In the genomic region with DNA sequence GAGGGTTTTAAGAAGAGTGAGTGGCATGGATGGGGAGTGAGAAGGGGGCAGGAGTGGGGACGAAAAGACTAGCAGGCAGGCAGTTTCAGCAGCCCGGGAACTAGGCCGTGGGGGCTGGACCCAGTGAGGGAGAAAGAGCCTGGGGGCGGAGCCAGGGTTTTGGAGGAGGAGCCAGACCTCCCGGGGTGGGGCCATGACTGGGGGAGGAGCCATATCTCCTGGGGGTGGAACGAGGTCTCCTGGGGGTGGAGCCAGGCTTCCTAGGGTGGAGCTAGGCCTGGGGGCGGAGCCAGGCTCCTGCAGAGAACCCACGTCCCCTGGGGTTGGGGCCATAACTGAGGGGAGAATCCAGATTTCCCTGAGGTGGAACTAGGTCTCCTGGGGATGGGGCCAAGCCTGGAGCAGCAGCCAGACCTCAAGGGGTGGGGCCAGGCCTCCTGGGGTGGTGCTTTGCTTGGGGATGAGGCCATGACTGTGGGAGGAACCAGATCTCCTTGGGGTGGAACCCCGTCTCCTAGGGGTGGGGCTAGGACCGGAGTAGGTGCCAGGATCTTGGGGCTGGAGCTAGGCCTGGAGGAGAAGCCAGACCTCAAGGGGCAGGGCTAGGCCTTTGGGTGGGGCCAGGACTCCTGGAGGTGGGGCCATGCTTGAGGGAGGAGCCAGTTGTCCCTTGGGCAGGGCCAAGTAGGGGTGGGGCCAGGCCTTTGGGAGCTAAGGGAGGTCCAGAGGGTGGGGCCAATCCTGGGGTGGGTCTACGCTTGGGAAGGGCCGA, we compare ENCODE assay signal across 11 cellular contexts. TPM values are rescaled to one million over a fixed set of nuclear protein-coding genes. Genes with fewer than 3 reads are reported as not detected.
DNase-seq lines count a peak whose midpoint lies in the region; ATAC-seq and TF ChIP-seq lines count a peak whose summit lies in the region.
"Had no signal": no experiment of that assay in that cellular context is flagged by ENCODE, and none has a peak within 500 bp of the region (broad histone marks: within the 10 kb centered on the region; RNA-seq: fewer than 3 reads in every experiment).

No MANE protein-coding gene starts in this region.

- no peak for TF ChIP-seq CTCF in nephron progenitor cell (IDR thresholded peaks at IDR 0.05)

- H3K36me3 Mint-ChIP-seq in activated T-helper 17 cell treated with anti-CD3 and anti-CD28 coated beads, Interleukin-2, amount 50 U/mL, for 72 hours (ENCODE audit: low read depth): no peaks in the 10 kb centered on the region
- no peaks in the 10 kb centered on the region for H3K36me3 Mint-ChIP-seq in natural killer cell treated with Interleukin-12 subunit alpha and Interleukin-12 subunit beta and Interleukin-15 and Interleukin-18, amount 100 ng/mL, for 72 hours
- H3K36me3 Mint-ChIP-seq in nephron progenitor cell (ENCODE audit: low read depth): no peaks in the 10 kb centered on the region
- H3K36me3 Mint-ChIP-seq: naive thymus-derived CD8-positive, alpha-beta T cell had no signal

- no peak overlapping the region for H3K27ac Mint-ChIP-seq in activated T-helper 17 cell treated with anti-CD3 and anti-CD28 coated beads, Interleukin-2, amount 50 U/mL, for 72 hours
- no peak overlapping the region for H3K27ac Mint-ChIP-seq in natural killer cell treated with Interleukin-12 subunit alpha and Interleukin-12 subunit beta and Interleukin-15 and Interleukin-18, amount 100 ng/mL, for 72 hours
- no peak overlapping the region for H3K27ac Mint-ChIP-seq in nephron progenitor cell
- H3K27ac Mint-ChIP-seq: dendritic cell treated with granulocyte-macrophage colony-stimulating factor and Interleukin-4, amounts not matched to agents 40 ng/mL and 50 ng/mL, for 4 days had no signal

- H3K4me3 Mint-ChIP-seq in activated T-helper 17 cell treated with anti-CD3 and anti-CD28 coated beads, Interleukin-2, amount 50 U/mL, for 72 hours: no peak overlapping the region
- no peak overlapping the region for H3K4me3 Mint-ChIP-seq in natural killer cell treated with Interleukin-12 subunit alpha and Interleukin-12 subunit beta and Interleukin-15 and Interleukin-18, amount 100 ng/mL, for 72 hours
- H3K4me3 Mint-ChIP-seq in nephron progenitor cell: no peak overlapping the region
- H3K4me3 Mint-ChIP-seq: dendritic cell treated with granulocyte-macrophage colony-stimulating factor and Interleukin-4, amounts not matched to agents 40 ng/mL and 50 ng/mL, for 4 days had no signal

- peaks cover 13% of the 10 kb centered on the region for H3K4me1 Mint-ChIP-seq in activated T-helper 17 cell treated with anti-CD3 and anti-CD28 coated beads, Interleukin-2, amount 50 U/mL, for 72 hours
- H3K4me1 Mint-ChIP-seq in natural killer cell treated with Interleukin-12 subunit alpha and Interleukin-12 subunit beta and Interleukin-15 and Interleukin-18, amount 100 ng/mL, for 72 hours (ENCODE audit: low read depth in 2 of 2): peaks cover 0 to 17% of the 10 kb centered on the region in 2 donors
- H3K4me1 Mint-ChIP-seq in nephron progenitor cell: peaks cover 24% of the 10 kb centered on the region

- H3K9me3 Mint-ChIP-seq in activated T-helper 17 cell treated with anti-CD3 and anti-CD28 coated beads, Interleukin-2, amount 50 U/mL, for 72 hours: peaks cover 7% of the 10 kb centered on the region
- H3K9me3 Mint-ChIP-seq in natural killer cell treated with Interleukin-12 subunit alpha and Interleukin-12 subunit beta and Interleukin-15 and Interleukin-18, amount 100 ng/mL, for 72 hours: peaks cover 11% of the 10 kb centered on the region
- no peaks in the 10 kb centered on the region for H3K9me3 Mint-ChIP-seq in nephron progenitor cell

- DNase-seq in DMS153 (lab: John Stamatoyannopoulos, UW) (peak; percentile 86), NCI-H748 treated with DMSO at 0.1 percent for 48 hours (lab: John Stamatoyannopoulos, UW) (no peak), nephron progenitor cell (no peak)
- peak; percentile 18 for DNase-seq in Jurkat, Clone E6-1 (ENCODE audit: low read depth, low spot score)
- DNase-seq in natural killer cell treated with Interleukin-12 subunit alpha and Interleukin-12 subunit beta and Interleukin-15 and Interleukin-18, amount 100 ng/mL, for 72 hours (ENCODE audit: low spot score): no peak

- ATAC-seq in activated T-helper 17 cell treated with anti-CD3 and anti-CD28 coated beads, Interleukin-2, amount 50 U/mL, for 72 hours (replicated peaks): peak; percentile 63
- ATAC-seq in natural killer cell treated with Interleukin-12 subunit alpha and Interleukin-12 subunit beta and Interleukin-15 and Interleukin-18, amount 100 ng/mL, for 72 hours: peak; percentile 57 to 80
- ATAC-seq in GM18519 (IDR thresholded peaks at IDR 0.05; ENCODE audit: low FRiP score, unreplicated experiment): no peak
- no peak for ATAC-seq in GM18873 (IDR thresholded peaks at IDR 0.05; ENCODE audit: low FRiP score, unreplicated experiment)
- ATAC-seq: naive thymus-derived CD8-positive, alpha-beta T cell had no signal

- no peak overlapping the region for H3K4me3 ChIP-seq in Jurkat, Clone E6-1 (ENCODE audit: low read length)
- H3K4me3 ChIP-seq: thoracic aorta had no signal

- peaks cover 9% of the 10 kb centered on the region for H3K27me3 Mint-ChIP-seq in activated T-helper 17 cell treated with anti-CD3 and anti-CD28 coated beads, Interleukin-2, amount 50 U/mL, for 72 hours
- peaks cover 13 to 15% of the 10 kb centered on the region in 2 donors for H3K27me3 Mint-ChIP-seq in natural killer cell treated with Interleukin-12 subunit alpha and Interleukin-12 subunit beta and Interleukin-15 and Interleukin-18, amount 100 ng/mL, for 72 hours
- peaks cover 18% of the 10 kb centered on the region for H3K27me3 Mint-ChIP-seq in nephron progenitor cell (ENCODE audit: low read depth, poor library complexity)

RNA-seq across cellular contexts. Expression of gene JPH3, which starts 41.7 kb away (rescaled TPM):
- polyA plus RNA-seq in Jurkat, Clone E6-1 (2012; ENCODE audit: insufficient read depth, insufficient read length): 3.7 TPM
- total RNA-seq in activated T-helper 17 cell treated with anti-CD3 and anti-CD28 coated beads, Interleukin-2, amount 50 U/mL, for 72 hours: under 1 TPM in 1 of 2 donors, not detected in 1; 0.09 TPM
- not detected for total RNA-seq in natural killer cell treated with Interleukin-12 subunit alpha and Interleukin-12 subunit beta and Interleukin-15 and Interleukin-18, amount 100 ng/mL, for 72 hours
- total RNA-seq: naive thymus-derived CD8-positive, alpha-beta T cell; thoracic aorta had no signal

Comparison
In these comparisons a context has a peak if more than half of its experiments do, and no peak if none do; other contexts are left out.
1. DNase-seq: peak in DMS153 (single experiment) and Jurkat, Clone E6-1 (single experiment); none in natural killer cell treated with Interleukin-12 subunit alpha and Interleukin-12 subunit beta and Interleukin-15 and Interleukin-18, amount 100 ng/mL, for 72 hours (single experiment), NCI-H748 treated with DMSO at 0.1 percent for 48 hours (single experiment) and nephron progenitor cell (single experiment).
2. ATAC-seq: peak in activated T-helper 17 cell treated with anti-CD3 and anti-CD28 coated beads, Interleukin-2, amount 50 U/mL, for 72 hours (single experiment) and natural killer cell treated with Interleukin-12 subunit alpha and Interleukin-12 subunit beta and Interleukin-15 and Interleukin-18, amount 100 ng/mL, for 72 hours (2 of 2); none in GM18519 (single experiment) and GM18873 (single experiment).